In the genomic region with DNA sequence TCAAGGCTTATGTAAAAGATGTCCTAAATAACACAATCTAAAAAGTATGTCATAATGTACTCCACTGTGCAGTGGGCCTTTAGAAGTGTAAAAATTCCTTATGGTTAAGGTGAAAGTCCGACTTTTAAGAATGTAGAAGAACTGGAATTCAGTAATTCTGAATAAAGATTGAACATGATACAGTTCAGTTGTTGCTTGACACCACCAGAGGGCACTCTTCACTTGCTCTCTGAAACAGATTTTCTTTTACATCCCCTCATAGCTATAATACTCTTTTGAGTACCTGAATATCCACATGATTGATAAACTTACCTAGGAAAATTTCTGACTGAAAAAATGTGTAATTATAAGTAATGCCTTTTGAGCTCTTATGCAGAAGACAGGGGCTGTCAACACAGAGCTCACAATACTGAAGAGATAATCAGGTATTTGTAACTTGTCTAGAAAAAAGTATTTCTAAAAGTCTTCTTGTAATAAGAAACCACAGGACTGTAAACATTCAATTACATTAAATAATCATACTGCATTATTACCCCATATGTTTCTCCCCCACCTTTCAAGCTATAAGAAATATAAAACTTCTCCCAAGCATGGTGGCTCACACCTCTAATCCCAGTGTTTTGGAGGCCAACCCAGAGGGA, we compare ENCODE assay signal across 9 cellular contexts.
DNase-seq lines count a peak whose midpoint lies in the region; ATAC-seq and TF ChIP-seq lines count a peak whose summit lies in the region.
"Had no signal": no experiment of that assay in that cellular context is flagged by ENCODE, and none has a peak within 500 bp of the region (broad histone marks: within the 10 kb centered on the region; RNA-seq: fewer than 3 reads in every experiment).

No MANE protein-coding gene starts in this region.

- no TSS peak for BruUV-seq in Panc1 (replicated peaks; lab: Mats Ljungman, UMichigan)

- H3K4me1 Mint-ChIP-seq in effector memory CD8-positive, alpha-beta T cell (ENCODE audit: low read depth in 2 of 2), result no peaks in the 10 kb centered on the region
- peaks cover 10% of the 10 kb centered on the region for H3K4me1 Mint-ChIP-seq in mesothelial cell of epicardium
- H3K4me1 Mint-ChIP-seq: CD8-positive, alpha-beta memory T cell had no signal

- peaks cover 6 to 11% of the 10 kb centered on the region in 2 donors for H3K27me3 Mint-ChIP-seq in effector memory CD8-positive, alpha-beta T cell
- no peaks in the 10 kb centered on the region for H3K27me3 Mint-ChIP-seq in mesothelial cell of epicardium (ENCODE audit: low read depth)

- no peak overlapping the region for H3K4me3 Mint-ChIP-seq in effector memory CD8-positive, alpha-beta T cell
- no peak overlapping the region for H3K4me3 Mint-ChIP-seq in mesothelial cell of epicardium
- H3K4me3 Mint-ChIP-seq: CD8-positive, alpha-beta memory T cell had no signal

- H3K4me1 ChIP-seq in Panc1 (ENCODE audit: control insufficient read depth, insufficient read depth, low read length), result 0 out of 2 replicates have a peak, but pooled peaks cover 2% of the 10 kb centered on the region

- H3K27ac ChIP-seq in Panc1 (ENCODE audit: low read length), result no peak overlapping the region

- H3K9me3 Mint-ChIP-seq in effector memory CD8-positive, alpha-beta T cell, result no peaks in the 10 kb centered on the region
- H3K9me3 Mint-ChIP-seq in mesothelial cell of epicardium, result no peaks in the 10 kb centered on the region
- H3K9me3 Mint-ChIP-seq: CD8-positive, alpha-beta memory T cell had no signal

- ATAC-seq in GM19397 (IDR thresholded peaks at IDR 0.05; ENCODE audit: unreplicated experiment) (peak; percentile 61), Panc1 (peak; percentile 67), HG02763 (IDR thresholded peaks at IDR 0.05; ENCODE audit: unreplicated experiment) (no peak)
- peak; percentile 61 for ATAC-seq in effector memory CD8-positive, alpha-beta T cell (replicated peaks)

- no peaks in the 10 kb centered on the region for H3K9me3 ChIP-seq in Panc1 (ENCODE audit: control insufficient read depth, insufficient read depth, low read depth, low read length)

- H3K36me3 Mint-ChIP-seq in effector memory CD8-positive, alpha-beta T cell (ENCODE audit: insufficient read depth), result no peaks in the 10 kb centered on the region
- peaks cover 2% of the 10 kb centered on the region for H3K36me3 Mint-ChIP-seq in mesothelial cell of epicardium
- H3K36me3 Mint-ChIP-seq: CD8-positive, alpha-beta memory T cell had no signal

- POLR2A ChIA-PET in Panc1 (lab: Charles Lee), result no interaction called here

- CTCF ChIA-PET in Panc1 (lab: Charles Lee), result interaction anchor here (0.5 to 2.0 kb wide), 3 partner anchors 10 to 315 kb away, joined by 3 to 8 read pairs (median 3); a partner anchor contains a TSS

- no peaks in the 10 kb centered on the region for H3K36me3 ChIP-seq in Panc1 (ENCODE audit: control insufficient read depth, insufficient read depth, low read length)

- H3K27me3 ChIP-seq in Panc1 (ENCODE audit: control insufficient read depth, insufficient read depth, low read length), result no peaks in the 10 kb centered on the region

- intact Hi-C loops in Panc1 (cut with micrococcal nuclease; ENCODE audit: unreplicated experiment), result loop anchor here (2.0 to 10.0 kb wide), 4 partner anchors 187 to 337 kb away; a partner anchor contains a TSS

- no peak overlapping the region for H3K4me3 ChIP-seq in Panc1 (ENCODE audit: low read depth in 2 of 2, low read length in 2 of 2)

- DNase-seq in NOMO-1 treated with DMSO at 0.1 percent for 48 hours (lab: John Stamatoyannopoulos, UW; ENCODE audit: unreplicated experiment), result peak; percentile 50
- DNase-seq in NOMO-1 treated with dmso at 0.1 percent for 144 hours (lab: John Stamatoyannopoulos, UW; ENCODE audit: unreplicated experiment), result no peak
- DNase-seq in Kasumi-1 (lab: John Stamatoyannopoulos, UW), result peak; percentile 77 to 81
- DNase-seq in Panc1 (ENCODE audit: low read depth, low spot score), result no peak
- peak; percentile 12 to 24 (median 21) for DNase-seq in effector memory CD8-positive, alpha-beta T cell
- no peak for DNase-seq in mesothelial cell of epicardium (ENCODE audit: low spot score in 2 of 2, unreplicated experiment in 2 of 2)

- in situ Hi-C loops in Panc1 (cut with HindIII; ENCODE audit: low pct_unique_long_range_greater_than_20kb, low sequenced_read_pairs), result no loop called here

- TF ChIP-seq CTCF in Panc1 (IDR thresholded peaks at IDR 0.05) (peak; percentile 81; the same call in 1 of the 2 replicates), mesothelial cell of epicardium (IDR thresholded peaks at IDR 0.05; ENCODE audit: unreplicated experiment) (peak; percentile 85)

- no peak overlapping the region for H3K27ac Mint-ChIP-seq in effector memory CD8-positive, alpha-beta T cell
- peak overlapping the region; percentile 22 for H3K27ac Mint-ChIP-seq in mesothelial cell of epicardium
- H3K27ac Mint-ChIP-seq: CD8-positive, alpha-beta memory T cell had no signal

Comparison
In these comparisons a context has a peak if more than half of its experiments do, and no peak if none do; other contexts are left out.
1. DNase-seq: peak in NOMO-1 treated with DMSO at 0.1 percent for 48 hours (single experiment), Kasumi-1 (2 of 2) and effector memory CD8-positive, alpha-beta T cell (3 of 3); none in NOMO-1 treated with dmso at 0.1 percent for 144 hours (single experiment), Panc1 (single experiment) and mesothelial cell of epicardium (0 of 2).